In genomic region chr21:33634254-33634653, GRCh38 we compare ENCODE assay signal across 31 cellular contexts.
"Had no signal": no experiment of that assay in that cellular context is flagged by ENCODE, and none has a peak within 500 bp of the region (broad histone marks: within the 10 kb centered on the region; RNA-seq: fewer than 3 reads in every experiment).

No MANE protein-coding gene starts in this region.

- FAIRE-seq: urothelium cell line had no signal

- H3K4me1 ChIP-seq: neural progenitor cell, parathyroid adenoma, psoas muscle, suprapubic skin, thyroid gland, upper lobe of left lung had no signal

- H3K4me2 ChIP-seq: neural progenitor cell, smooth muscle cell had no signal

- DNase-seq: naive thymus-derived CD4-positive, alpha-beta T cell; natural killer cell; occipital lobe; ovary; posterior cingulate gyrus; psoas muscle; right cardiac atrium; spleen; stimulated activated CD4-positive, alpha-beta T cell treated with anti-CD3 and anti-CD28 coated beads, Interleukin-12 subunit alpha, Interleukin-12 subunit beta, amount 100 ng/mL, for 4 hours; stimulated activated CD4-positive, alpha-beta T cell treated with anti-CD3 and anti-CD28 coated beads, Interleukin-1b, Interleukin-23, amount 100 ng/mL, for 48 hours; stimulated activated CD4-positive, alpha-beta T cell treated with anti-CD3 and anti-CD28 coated beads, Interleukin-4, amount 100 ng/mL, for 1 hour; stimulated activated CD4-positive, alpha-beta T cell treated with anti-CD3 and anti-CD28 coated beads, Interleukin-4, amount 100 ng/mL, for 4 hours; stimulated activated CD8-positive, alpha-beta memory T cell treated with anti-CD3 and anti-CD28 coated beads, Interleukin-4, amount 100 ng/mL, for 48 hours; stimulated activated naive CD4-positive, alpha-beta T cell; stimulated activated naive CD8-positive, alpha-beta T cell treated with anti-CD3 and anti-CD28 coated beads, Interleukin-15, amount 100 ng/mL, for 72 hours; stimulated activated naive CD8-positive, alpha-beta T cell treated with anti-CD3 and anti-CD28 coated beads, Interleukin-15, Interleukin-2, amounts not matched to agents 100 U/mL and 50 U/mL, for 24 hours; substantia nigra; thyroid gland; trophoblast cell; upper lobe of left lung had no signal

- H3K4me3 ChIP-seq: neural progenitor cell, ovary, psoas muscle, skin epidermis, smooth muscle cell, spleen, suprapubic skin, thoracic aorta, thyroid gland, tibial nerve, upper lobe of left lung, vagina had no signal

- H2AFZ ChIP-seq: neural progenitor cell, parathyroid adenoma had no signal

- H3K36me3 ChIP-seq: ovary had no signal

- H3K9ac ChIP-seq: neural progenitor cell, parathyroid adenoma had no signal

- H3K9me3 ChIP-seq: ovary, psoas muscle, spleen, suprapubic skin, thoracic aorta, thyroid gland, tibial nerve, upper lobe of left lung, vagina had no signal

- H3K27ac ChIP-seq: neural progenitor cell, ovary, parathyroid adenoma, psoas muscle, skin epidermis, spleen, suprapubic skin, thoracic aorta, thyroid gland, tibial nerve, upper lobe of left lung, vagina had no signal

- H3K27me3 ChIP-seq: neural progenitor cell, ovary, spleen, suprapubic skin, thyroid gland, tibial nerve, upper lobe of left lung, vagina had no signal

- ATAC-seq: naive thymus-derived CD4-positive, alpha-beta T cell; natural killer cell; psoas muscle; right cardiac atrium; sciatic nerve; stimulated activated memory B cell treated with anti-CD40 and anti-IgM and Interleukin-4, amounts not matched to agents 10 μg/mL and 1 μg/mL and 100 μg/mL, for 72 hours; stimulated activated naive CD8-positive, alpha-beta T cell treated with anti-CD3 and anti-CD28 coated beads, Interleukin-15, amount 100 ng/mL, for 72 hours; stimulated activated naive CD8-positive, alpha-beta T cell treated with anti-CD3 and anti-CD28 coated beads, Interleukin-15, Interleukin-2, amounts not matched to agents 100 U/mL and 50 U/mL, for 24 hours had no signal
